In genomic region chr17:48443712-48444111, GRCh38 we compare ENCODE assay signal across 19 cellular contexts. TPM values are rescaled to one million over a fixed set of nuclear protein-coding genes. Genes with fewer than 3 reads are reported as not detected.
DNase-seq lines count a peak whose midpoint lies in the region; ATAC-seq, FAIRE-seq and TF ChIP-seq lines count a peak whose summit lies in the region.
"Had no signal": no experiment of that assay in that cellular context is flagged by ENCODE, and none has a peak within 500 bp of the region (broad histone marks: within the 10 kb centered on the region; RNA-seq: fewer than 3 reads in every experiment).

No MANE protein-coding gene starts in this region.

- no peaks in the 10 kb centered on the region for H3K36me3 ChIP-seq in kidney (ENCODE audit: control insufficient read depth in 1 of 2, insufficient read depth in 2 of 2, low read length in 2 of 2)

- no peak overlapping the region for H3K9ac ChIP-seq in kidney (ENCODE audit: low read length in 2 of 2)

- no peak overlapping the region for H3K4me3 ChIP-seq in kidney (ENCODE audit: low read length in 2 of 2)

- H3K9me3 ChIP-seq in kidney (ENCODE audit: control insufficient read depth in 1 of 2, low read length in 2 of 2), result no peaks in the 10 kb centered on the region

- intact Hi-C loops in activated CD8-positive, alpha-beta T cell treated with anti-CD3 and anti-CD28 coated beads for 36 hours (cut with micrococcal nuclease), result no loop called here
- intact Hi-C loops in kidney (cut with DNase I), result no loop called here

- no peaks in the 10 kb centered on the region for H3K27me3 Mint-ChIP-seq in T-helper 1 cell treated with Interleukin-12 subunit alpha and Interleukin-12 subunit beta and Interleukin-4 antibody, amounts not matched to agents 30 μg/mL and 1 μg/mL, for 36 hours (ENCODE audit: low read depth)
- H3K27me3 Mint-ChIP-seq in activated CD8-positive, alpha-beta T cell treated with anti-CD3 and anti-CD28 coated beads for 36 hours, result no peaks in the 10 kb centered on the region

- TF ChIP-seq CTCF in activated CD8-positive, alpha-beta T cell treated with anti-CD3 and anti-CD28 coated beads for 36 hours (IDR thresholded peaks at IDR 0.05), result no peak
- TF ChIP-seq CTCF in kidney (IDR thresholded peaks at IDR 0.05; ENCODE audit: borderline replicate concordance, extremely low read depth, insufficient read depth), result no peak

- no peak overlapping the region for H3K4me3 Mint-ChIP-seq in T-helper 1 cell treated with Interleukin-12 subunit alpha and Interleukin-12 subunit beta and Interleukin-4 antibody, amounts not matched to agents 30 μg/mL and 1 μg/mL, for 36 hours
- H3K4me3 Mint-ChIP-seq in activated CD8-positive, alpha-beta T cell treated with anti-CD3 and anti-CD28 coated beads for 36 hours, result no peak overlapping the region

- peaks cover 0 to 8% of the 10 kb centered on the region in 2 donors for H3K4me1 ChIP-seq in kidney (ENCODE audit: control insufficient read depth in 1 of 2, insufficient read depth in 1 of 2, low read depth in 1 of 2, low read length in 2 of 2)

- DNase-seq in T-helper 1 cell (no peak), kidney (no peak), erythroblast (lab: John Stamatoyannopoulos, UW) (no peak), SKM-1 treated with dmso at 0.1 percent for 144 hours (lab: John Stamatoyannopoulos, UW; ENCODE audit: unreplicated experiment) (no peak)
- no peak for DNase-seq in activated CD8-positive, alpha-beta T cell treated with anti-CD3 and anti-CD28 coated beads for 36 hours
- DNase-seq: GF-D8, MM.1S, NCI-H1092 treated with DMSO at 0.1 percent for 48 hours, NCI-H2081 treated with DMSO at 0.1 percent for 48 hours, NCI-H510A, NCI-H82, PC-3 had no signal

- peak overlapping the region; percentile 88 for H3K27ac Mint-ChIP-seq in T-helper 1 cell treated with Interleukin-12 subunit alpha and Interleukin-12 subunit beta and Interleukin-4 antibody, amounts not matched to agents 30 μg/mL and 1 μg/mL, for 36 hours
- H3K27ac Mint-ChIP-seq in activated CD8-positive, alpha-beta T cell treated with anti-CD3 and anti-CD28 coated beads for 36 hours, result peak overlapping the region; percentile 90

- FAIRE-seq in A204.1 (lab: Jason Lieb, UNC) (peak; percentile 23), kidney (lab: Jason Lieb, UNC) (peak; percentile 13)
- FAIRE-seq: H1, HepG2 had no signal

- H3K9me3 Mint-ChIP-seq in T-helper 1 cell treated with Interleukin-12 subunit alpha and Interleukin-12 subunit beta and Interleukin-4 antibody, amounts not matched to agents 30 μg/mL and 1 μg/mL, for 36 hours, result peaks cover 6% of the 10 kb centered on the region
- H3K9me3 Mint-ChIP-seq in activated CD8-positive, alpha-beta T cell treated with anti-CD3 and anti-CD28 coated beads for 36 hours, result peaks cover 8% of the 10 kb centered on the region

- no peak overlapping the region for H3K27ac ChIP-seq in kidney (ENCODE audit: low read depth in 2 of 2, low read length in 2 of 2)
- H3K27ac ChIP-seq: 22Rv1 had no signal

- POLR2A ChIA-PET in activated CD8-positive, alpha-beta T cell treated with anti-CD3 and anti-CD28 coated beads for 36 hours (lab: Charles Lee), result interaction anchor here (1.4 to 7.7 kb wide), 3 partner anchors 10 to 58 kb away, joined by 3 to 58 read pairs (median 9); no protein-coding TSS in a partner anchor

- no peak for TF ChIP-seq POLR2A in erythroblast (IDR thresholded peaks at IDR 0.05; ENCODE audit: low read length)

- ATAC-seq in activated CD8-positive, alpha-beta T cell treated with anti-CD3 and anti-CD28 coated beads for 36 hours, result no peak
- ATAC-seq in GM19463 (IDR thresholded peaks at IDR 0.05; ENCODE audit: unreplicated experiment), result no peak
- ATAC-seq: HepG2, PC-3 had no signal

- peaks cover 61% of the 10 kb centered on the region for H3K4me1 Mint-ChIP-seq in T-helper 1 cell treated with Interleukin-12 subunit alpha and Interleukin-12 subunit beta and Interleukin-4 antibody, amounts not matched to agents 30 μg/mL and 1 μg/mL, for 36 hours (ENCODE audit: low read depth)
- H3K4me1 Mint-ChIP-seq in activated CD8-positive, alpha-beta T cell treated with anti-CD3 and anti-CD28 coated beads for 36 hours (ENCODE audit: low read depth), result peaks cover 75% of the 10 kb centered on the region

- H3K36me3 Mint-ChIP-seq in T-helper 1 cell treated with Interleukin-12 subunit alpha and Interleukin-12 subunit beta and Interleukin-4 antibody, amounts not matched to agents 30 μg/mL and 1 μg/mL, for 36 hours (ENCODE audit: low read depth), result peaks cover 11% of the 10 kb centered on the region
- peaks cover 12% of the 10 kb centered on the region for H3K36me3 Mint-ChIP-seq in activated CD8-positive, alpha-beta T cell treated with anti-CD3 and anti-CD28 coated beads for 36 hours (ENCODE audit: low read depth)

- CTCF ChIA-PET in activated CD8-positive, alpha-beta T cell treated with anti-CD3 and anti-CD28 coated beads for 36 hours (lab: Charles Lee), result interaction anchor here (1.0 to 3.0 kb wide), 3 partner anchors 13 to 108 kb away, joined by 3 to 17 read pairs (median 3); no protein-coding TSS in a partner anchor

RNA-seq across cellular contexts. Expression of gene SKAP1, which starts 13.7 kb away (rescaled TPM):
- total RNA-seq in activated CD8-positive, alpha-beta T cell treated with anti-CD3 and anti-CD28 coated beads for 36 hours, result 10 to 100 TPM; 73.9 to 81.3 TPM
- total RNA-seq in kidney, result 34.8 TPM
- 42.6 TPM for polyA plus RNA-seq in kidney (ENCODE audit: insufficient read depth, low read depth, low replicate concordance)
- total RNA-seq: H1, HepG2, PC-3 had no signal
- polyA plus RNA-seq: BJ, H1 had no signal
